In genomic region chr11:76807206-76807875, GRCh38 we compare ENCODE assay signal across 8 cellular contexts. TPM values are rescaled to one million over a fixed set of nuclear protein-coding genes. Genes with fewer than 3 reads are reported as not detected.
A peak's percentile ranks its signal among the peaks of the same experiment; 100 is the strongest.
DNase-seq lines count a peak whose midpoint lies in the region; ATAC-seq, FAIRE-seq and TF ChIP-seq lines count a peak whose summit lies in the region.

No MANE protein-coding gene starts in this region.

- no peak for FAIRE-seq in pancreas (lab: Jason Lieb, UNC)
- peak; percentile 27 for FAIRE-seq in urothelium cell line (lab: Jason Lieb, UNC)

- TF ChIP-seq CTCF in GM10248 (IDR thresholded peaks at IDR 0.05; ENCODE audit: control extremely low read depth, extremely low read depth, low read depth, missing control alignments) (peak; percentile 72), pancreas (IDR thresholded peaks at IDR 0.05) (peak; percentile 69 to 85 (median 75))

- no peaks in the 10 kb centered on the region for H3K27me3 ChIP-seq in pancreas

- CTCF ChIA-PET in GM10248 (lab: Yijun Ruan, JAX) = interaction anchor here (1.0 to 3.7 kb wide), 7 partner anchors 8 to 112 kb away, joined by 3 to 86 read pairs (median 6); no protein-coding TSS in a partner anchor

- H3K4me3 ChIP-seq in pancreas = peak overlapping the region in 2 of 4 donors; percentile 7 to 12

- no peaks in the 10 kb centered on the region for H3K36me3 ChIP-seq in pancreas

- 11 to 14% methylated on average over 19 of the region's 19 CpGs for WGBS in pancreas, 2 donors

- H3K27ac ChIP-seq in pancreas = no peak overlapping the region

- H3K9me3 ChIP-seq in pancreas = no peaks in the 10 kb centered on the region

- POLR2A ChIA-PET in GM10248 (lab: Yijun Ruan, JAX) = no interaction called here

- ATAC-seq in pancreas (peak; percentile 79 to 90 (median 86)), HG02970 (IDR thresholded peaks at IDR 0.05; ENCODE audit: low FRiP score, unreplicated experiment) (no peak)

- intact Hi-C loops in pancreas (cut with DNase I) = loop anchor here in 2 of 3 donors (5.0 to 10.0 kb wide), 2 partner anchors 107 to 110 kb away; no protein-coding TSS in a partner anchor

- peaks cover 0 to 11% (median 10%) of the 10 kb centered on the region in 3 donors for H3K4me1 ChIP-seq in pancreas

- DNase-seq in GM10248 (ENCODE audit: extremely low spot score) = peak; percentile 79
- peak; percentile 82 for DNase-seq in LoVo (ENCODE audit: low spot score)
- DNase-seq in SK-N-DZ (ENCODE audit: low spot score) = peak; percentile 80
- peak in 3 of 4 experiments; percentile 23 to 61 (median 60) for DNase-seq in activated naive CD4-positive, alpha-beta T cell (lab: John Stamatoyannopoulos, UW)
- DNase-seq in glomerular visceral epithelial cell (ENCODE audit: extremely low spot score) = peak; percentile 57
- peak; percentile 66 to 94 (median 86) for DNase-seq in pancreas
- DNase-seq in urothelium cell line (ENCODE audit: low spot score) = peak; percentile 88

RNA-seq across cellular contexts. Expression of gene TSKU, which starts 24.2 kb away (rescaled TPM):
- polyA plus RNA-seq in SK-N-DZ (2014; cell fraction: cytosol; rRNA removed) = 19.0 and 20.0 TPM in 2 replicates
- 8.4 and 10.4 TPM in 2 replicates for polyA plus RNA-seq in SK-N-DZ (2014; cell fraction: nucleus; rRNA removed)
- 10 to 100 TPM in 5 of 6 donors, 1 to 10 TPM in 1; 9.7 to 25.2 (median 12.1) TPM for total RNA-seq in pancreas
- 1 to 10 TPM; 2.7 to 5.0 TPM for polyA plus RNA-seq in pancreas

RNA-seq across cellular contexts. Expression of gene ACER3, which starts 53.4 kb away (rescaled TPM):
- 8.4 and 10.5 TPM in 2 replicates for polyA plus RNA-seq in SK-N-DZ (2014; cell fraction: cytosol; rRNA removed)
- polyA plus RNA-seq in SK-N-DZ (2014; cell fraction: nucleus; rRNA removed) = 7.0 and 7.1 TPM in 2 replicates
- total RNA-seq in pancreas = 10 to 100 TPM in 1 of 6 donors, 1 to 10 TPM in 5; 4.9 to 13.2 (median 7.4) TPM
- 1 to 10 TPM; 2.0 to 2.6 TPM for polyA plus RNA-seq in pancreas
